In the genomic region with DNA sequence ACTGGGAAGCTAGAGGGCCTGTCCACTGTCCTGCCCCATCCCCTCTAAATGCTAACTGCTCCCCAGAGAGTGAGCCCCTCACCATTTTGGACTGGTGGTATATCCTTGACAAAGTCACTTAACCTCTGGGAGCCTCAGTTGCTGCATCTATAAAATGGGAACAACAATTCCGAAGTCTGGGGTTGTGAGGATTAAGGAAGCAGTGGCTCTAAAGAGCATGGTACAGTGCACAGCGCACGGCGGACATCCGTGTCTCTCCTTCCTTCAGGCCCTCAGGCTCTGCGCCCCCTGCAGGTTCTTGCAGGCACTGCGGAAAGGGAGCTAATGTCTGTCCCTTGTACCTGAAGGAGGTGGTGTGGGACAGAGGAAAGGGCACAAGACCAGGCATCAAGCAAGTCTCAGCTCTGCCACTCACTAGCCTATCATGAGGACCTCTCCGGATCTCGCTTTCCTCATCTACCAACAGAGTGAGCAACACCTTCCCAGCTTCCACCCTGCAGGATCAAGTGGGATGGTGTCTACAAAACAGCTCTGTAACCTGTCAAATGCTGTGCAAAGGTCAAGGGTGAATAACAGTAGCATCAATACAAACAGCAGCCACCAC, we compare ENCODE assay signal across 8 cellular contexts. TPM values are rescaled to one million over a fixed set of nuclear protein-coding genes. Genes with fewer than 3 reads are reported as not detected.
A peak's percentile ranks its signal among the peaks of the same experiment; 100 is the strongest.
DNase-seq lines count a peak whose midpoint lies in the region; ATAC-seq, FAIRE-seq and TF ChIP-seq lines count a peak whose summit lies in the region.

No MANE protein-coding gene starts in this region.

- DNase-seq in AG09309 (ENCODE audit: low read depth), result no peak
- peak; percentile 83 for DNase-seq in GM19240 (ENCODE audit: insufficient read length, low spot score)
- DNase-seq in RCC 7860 (ENCODE audit: low spot score), result peak; percentile 31
- DNase-seq in activated T-helper 1 cell treated with anti-CD3 and anti-CD28 coated beads, Interleukin-2, amount 50 U/mL, for 16 hours (ENCODE audit: low read depth in 1 of 2, low spot score in 1 of 2), result peak; percentile 68 to 75
- peak; percentile 89 for DNase-seq in glutamatergic neuron
- peak; percentile 43 for DNase-seq in renal cortical epithelial cell (ENCODE audit: low read depth)

- H3K4me3 ChIP-seq in AG09309 (ENCODE audit: control insufficient read depth, low read depth, low read length), result no peak overlapping the region

- no peaks in the 10 kb centered on the region for H3K36me3 Mint-ChIP-seq in glutamatergic neuron (ENCODE audit: unreplicated experiment)

- peaks cover 7% of the 10 kb centered on the region for H3K4me1 Mint-ChIP-seq in glutamatergic neuron (ENCODE audit: low read depth, unreplicated experiment)

- TF ChIP-seq CTCF in AG09309 (IDR thresholded peaks at IDR 0.05; ENCODE audit: control insufficient read depth, insufficient read depth, low read depth, low read length, missing control alignments) (peak; percentile 96), glutamatergic neuron (IDR thresholded peaks at IDR 0.05; ENCODE audit: partially characterized antibody, unreplicated experiment) (peak; percentile 83)

- H3K27ac Mint-ChIP-seq in glutamatergic neuron (ENCODE audit: unreplicated experiment), result no peak overlapping the region

- no peak for FAIRE-seq in RCC 7860 (lab: Jason Lieb, UNC)

- H3K4me3 Mint-ChIP-seq in glutamatergic neuron (ENCODE audit: unreplicated experiment), result no peak overlapping the region

- H3K9me3 Mint-ChIP-seq in glutamatergic neuron (ENCODE audit: unreplicated experiment), result no peaks in the 10 kb centered on the region

- ATAC-seq in GM18873 (IDR thresholded peaks at IDR 0.05; ENCODE audit: low FRiP score, unreplicated experiment) (no peak), GM19324 (IDR thresholded peaks at IDR 0.05; ENCODE audit: low FRiP score, unreplicated experiment) (no peak)

- H3K27me3 Mint-ChIP-seq in glutamatergic neuron (ENCODE audit: unreplicated experiment), result peaks cover 1% of the 10 kb centered on the region

RNA-seq across cellular contexts. Expression of a gene that starts 20.1 kb away (rescaled TPM):
- 36.1 TPM for total RNA-seq in glutamatergic neuron (ENCODE audit: unreplicated experiment)
- 122 and 191 TPM in 2 replicates for total RNA-seq in renal cortical epithelial cell
